ENCODE assay signal across 1 cellular context in genomic region chr2:110772383-110772755, GRCh38.
TF ChIP-seq lines count a peak whose summit lies in the region.

No MANE protein-coding gene starts in this region.

TF ChIP-seq in H1, 55 proteins besides CTCF, POLR2A, EP300 and RAD21:
- peak; percentile 77; the same call in 1 of the 2 replicates for TF ChIP-seq RBBP5 (IDR thresholded peaks at IDR 0.05; ENCODE audit: borderline replicate concordance, low read depth, low read length)
- peak; percentile 96 for TF ChIP-seq ASH2L (IDR thresholded peaks at IDR 0.05; ENCODE audit: low read length)
- TF ChIP-seq CHD1 (IDR thresholded peaks at IDR 0.05; ENCODE audit: low read depth, low read length) = no peak
- no peak for TF ChIP-seq SP4 (IDR thresholded peaks at IDR 0.05; ENCODE audit: low read length)
